1 cellular context compared by ENCODE assay signal in genomic region chr16:19886061-19886792, GRCh38.
A peak's percentile ranks its signal among the peaks of the same experiment; 100 is the strongest.
TF ChIP-seq lines count a peak whose summit lies in the region.

No MANE protein-coding gene starts in this region.

TF ChIP-seq in HepG2, 621 proteins besides CTCF, POLR2A, EP300 and RAD21 (continued from another document and continues in another):
- no peak for TF ChIP-seq BCLAF1 (IDR thresholded peaks at IDR 0.05)
- TF ChIP-seq ZNF33A (CRISPR knock-in tag; IDR thresholded peaks at IDR 0.05; ENCODE audit: borderline replicate concordance) = no peak
- TF ChIP-seq ZMYM4 (CRISPR knock-in tag; IDR thresholded peaks at IDR 0.05) = peak; percentile 73
- TF ChIP-seq TAF1 (CRISPR knock-in tag; IDR thresholded peaks at IDR 0.05) = no peak
- no peak for TF ChIP-seq TCF7L2 (IDR thresholded peaks at IDR 0.05; ENCODE audit: low read depth, low read length)
- TF ChIP-seq ZNF251 (CRISPR knock-in tag; IDR thresholded peaks at IDR 0.05) = no peak
- no peak; the same call in 1 of the 2 replicates for TF ChIP-seq ARID4A (CRISPR knock-in tag; IDR thresholded peaks at IDR 0.05; ENCODE audit: borderline replicate concordance)
- peak; percentile 95 for TF ChIP-seq TFDP2 (CRISPR knock-in tag; IDR thresholded peaks at IDR 0.05)
- TF ChIP-seq ZNF207 (IDR thresholded peaks at IDR 0.05; ENCODE audit: borderline replicate concordance) = no peak
- no peak for TF ChIP-seq ZMAT5 (CRISPR knock-in tag; IDR thresholded peaks at IDR 0.05; ENCODE audit: borderline replicate concordance, low read depth)
- no peak for TF ChIP-seq U2AF2 (IDR thresholded peaks at IDR 0.05; ENCODE audit: low read depth, low read length)
- peak; percentile 63; the same call in 1 of the 2 replicates for TF ChIP-seq CBX5 (CRISPR knock-in tag; IDR thresholded peaks at IDR 0.05; ENCODE audit: borderline replicate concordance)
- TF ChIP-seq ZNF646 (CRISPR knock-in tag; IDR thresholded peaks at IDR 0.05) = peak; percentile 53; the same call in 1 of the 2 replicates
- TF ChIP-seq HOXA3 (CRISPR knock-in tag; IDR thresholded peaks at IDR 0.05) = no peak
- TF ChIP-seq CC2D1A (CRISPR knock-in tag; IDR thresholded peaks at IDR 0.05) = no peak
- TF ChIP-seq LCORL (IDR thresholded peaks at IDR 0.05) = no peak
- TF ChIP-seq LCORL (CRISPR knock-in tag; IDR thresholded peaks at IDR 0.05) = peak; percentile 65
- peak; percentile 95 for TF ChIP-seq SSRP1 (CRISPR knock-in tag; IDR thresholded peaks at IDR 0.05)
- TF ChIP-seq ZSCAN29 (CRISPR knock-in tag; conservative IDR thresholded peaks at IDR 0.05) = no peak
- TF ChIP-seq ZNF770 (CRISPR knock-in tag; IDR thresholded peaks at IDR 0.05) = 0 out of 2 replicates have a peak, but pooled peaks have one; percentile 18
- TF ChIP-seq ARNT2 (CRISPR knock-in tag; IDR thresholded peaks at IDR 0.05; ENCODE audit: low read depth) = peak; percentile 70; the same call in 1 of the 2 replicates
- peak; percentile 49; the same call in 1 of the 2 replicates for TF ChIP-seq SIN3B (IDR thresholded peaks at IDR 0.05; ENCODE audit: low read length)
- no peak for TF ChIP-seq CREB3 (CRISPR knock-in tag; IDR thresholded peaks at IDR 0.05)
- TF ChIP-seq ZFP91 (CRISPR knock-in tag; IDR thresholded peaks at IDR 0.05; ENCODE audit: borderline replicate concordance) = peak; percentile 63
- no peak for TF ChIP-seq ZMYM2 (CRISPR knock-in tag; IDR thresholded peaks at IDR 0.05)
- TF ChIP-seq IRF1 (CRISPR knock-in tag; IDR thresholded peaks at IDR 0.05; ENCODE audit: low read depth) = no peak
- no peak for TF ChIP-seq ZXDC (CRISPR knock-in tag; IDR thresholded peaks at IDR 0.05)
- no peak for TF ChIP-seq FOXP1 (IDR thresholded peaks at IDR 0.05)
- no peak for TF ChIP-seq FOXP1 (CRISPR knock-in tag; IDR thresholded peaks at IDR 0.05)
- no peak for TF ChIP-seq WIZ (CRISPR knock-in tag; IDR thresholded peaks at IDR 0.05)
- no peak for TF ChIP-seq SOX6 (IDR thresholded peaks at IDR 0.05)
- TF ChIP-seq SOX6 (CRISPR knock-in tag; IDR thresholded peaks at IDR 0.05) = peak; percentile 59
- no peak for TF ChIP-seq HNRNPH1 (optimal IDR thresholded peaks at IDR 0.05; ENCODE audit: low read depth, low read length)
- 0 out of 2 replicates have a peak, but pooled peaks have one; percentile 33 for TF ChIP-seq MZF1 (CRISPR knock-in tag; IDR thresholded peaks at IDR 0.05; ENCODE audit: borderline replicate concordance)
